1 cellular context compared by ENCODE assay signal in genomic region chr15:96327155-96327741, GRCh38.
A peak's percentile ranks its signal among the peaks of the same experiment; 100 is the strongest.
TF ChIP-seq lines count a peak whose summit lies in the region.

No MANE protein-coding gene starts in this region.

TF ChIP-seq in K562, 482 proteins besides CTCF, POLR2A, EP300 and RAD21 (continued from another document):
- TF ChIP-seq, protein P1, sequence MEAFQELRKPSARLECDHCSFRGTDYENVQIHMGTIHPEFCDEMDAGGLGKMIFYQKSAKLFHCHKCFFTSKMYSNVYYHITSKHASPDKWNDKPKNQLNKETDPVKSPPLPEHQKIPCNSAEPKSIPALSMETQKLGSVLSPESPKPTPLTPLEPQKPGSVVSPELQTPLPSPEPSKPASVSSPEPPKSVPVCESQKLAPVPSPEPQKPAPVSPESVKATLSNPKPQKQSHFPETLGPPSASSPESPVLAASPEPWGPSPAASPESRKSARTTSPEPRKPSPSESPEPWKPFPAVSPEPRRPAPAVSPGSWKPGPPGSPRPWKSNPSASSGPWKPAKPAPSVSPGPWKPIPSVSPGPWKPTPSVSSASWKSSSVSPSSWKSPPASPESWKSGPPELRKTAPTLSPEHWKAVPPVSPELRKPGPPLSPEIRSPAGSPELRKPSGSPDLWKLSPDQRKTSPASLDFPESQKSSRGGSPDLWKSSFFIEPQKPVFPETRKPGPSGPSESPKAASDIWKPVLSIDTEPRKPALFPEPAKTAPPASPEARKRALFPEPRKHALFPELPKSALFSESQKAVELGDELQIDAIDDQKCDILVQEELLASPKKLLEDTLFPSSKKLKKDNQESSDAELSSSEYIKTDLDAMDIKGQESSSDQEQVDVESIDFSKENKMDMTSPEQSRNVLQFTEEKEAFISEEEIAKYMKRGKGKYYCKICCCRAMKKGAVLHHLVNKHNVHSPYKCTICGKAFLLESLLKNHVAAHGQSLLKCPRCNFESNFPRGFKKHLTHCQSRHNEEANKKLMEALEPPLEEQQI (IDR thresholded peaks at IDR 0.05): no peak; the same call in 1 of the 2 replicates
- TF ChIP-seq PHF21A (IDR thresholded peaks at IDR 0.05; ENCODE audit: borderline replicate concordance, low read depth): peak; percentile 97
- TF ChIP-seq, protein P2, sequence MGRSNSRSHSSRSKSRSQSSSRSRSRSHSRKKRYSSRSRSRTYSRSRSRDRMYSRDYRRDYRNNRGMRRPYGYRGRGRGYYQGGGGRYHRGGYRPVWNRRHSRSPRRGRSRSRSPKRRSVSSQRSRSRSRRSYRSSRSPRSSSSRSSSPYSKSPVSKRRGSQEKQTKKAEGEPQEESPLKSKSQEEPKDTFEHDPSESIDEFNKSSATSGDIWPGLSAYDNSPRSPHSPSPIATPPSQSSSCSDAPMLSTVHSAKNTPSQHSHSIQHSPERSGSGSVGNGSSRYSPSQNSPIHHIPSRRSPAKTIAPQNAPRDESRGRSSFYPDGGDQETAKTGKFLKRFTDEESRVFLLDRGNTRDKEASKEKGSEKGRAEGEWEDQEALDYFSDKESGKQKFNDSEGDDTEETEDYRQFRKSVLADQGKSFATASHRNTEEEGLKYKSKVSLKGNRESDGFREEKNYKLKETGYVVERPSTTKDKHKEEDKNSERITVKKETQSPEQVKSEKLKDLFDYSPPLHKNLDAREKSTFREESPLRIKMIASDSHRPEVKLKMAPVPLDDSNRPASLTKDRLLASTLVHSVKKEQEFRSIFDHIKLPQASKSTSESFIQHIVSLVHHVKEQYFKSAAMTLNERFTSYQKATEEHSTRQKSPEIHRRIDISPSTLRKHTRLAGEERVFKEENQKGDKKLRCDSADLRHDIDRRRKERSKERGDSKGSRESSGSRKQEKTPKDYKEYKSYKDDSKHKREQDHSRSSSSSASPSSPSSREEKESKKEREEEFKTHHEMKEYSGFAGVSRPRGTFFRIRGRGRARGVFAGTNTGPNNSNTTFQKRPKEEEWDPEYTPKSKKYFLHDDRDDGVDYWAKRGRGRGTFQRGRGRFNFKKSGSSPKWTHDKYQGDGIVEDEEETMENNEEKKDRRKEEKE (IDR thresholded peaks at IDR 0.05; ENCODE audit: borderline replicate concordance in 1 of 2, control insufficient read depth in 1 of 2, low read depth in 2 of 2, low read length in 1 of 2): no peak
- TF ChIP-seq E2F1 (CRISPR knock-in tag; IDR thresholded peaks at IDR 0.05): no peak
- TF ChIP-seq PHF8 (IDR thresholded peaks at IDR 0.05; ENCODE audit: borderline replicate concordance, low read length): no peak
- no peak for TF ChIP-seq ZNF274 (IDR thresholded peaks at IDR 0.05; ENCODE audit: borderline replicate concordance, low read depth, low read length)
- no peak for TF ChIP-seq FOXJ2 (tag; IDR thresholded peaks at IDR 0.05)
- no peak for TF ChIP-seq TOE1 (IDR thresholded peaks at IDR 0.05; ENCODE audit: borderline replicate concordance)
- TF ChIP-seq TOE1 (CRISPR knock-in tag; IDR thresholded peaks at IDR 0.05; ENCODE audit: borderline replicate concordance, low read depth): no peak
- peak; percentile 77 to 95; a peak in 3 of 4 replicates for TF ChIP-seq RCOR1 (IDR thresholded peaks at IDR 0.05; ENCODE audit: borderline replicate concordance in 1 of 2, low read depth in 2 of 2, low read length in 2 of 2)
- no peak for TF ChIP-seq SRSF7 (optimal IDR thresholded peaks at IDR 0.05; ENCODE audit: low read depth, low read length)
- no peak for TF ChIP-seq HMG20B (CRISPR knock-in tag; IDR thresholded peaks at IDR 0.05)
- TF ChIP-seq ZNF253 (CRISPR knock-in tag; conservative IDR thresholded peaks at IDR 0.05): no peak
- TF ChIP-seq, protein P3, sequence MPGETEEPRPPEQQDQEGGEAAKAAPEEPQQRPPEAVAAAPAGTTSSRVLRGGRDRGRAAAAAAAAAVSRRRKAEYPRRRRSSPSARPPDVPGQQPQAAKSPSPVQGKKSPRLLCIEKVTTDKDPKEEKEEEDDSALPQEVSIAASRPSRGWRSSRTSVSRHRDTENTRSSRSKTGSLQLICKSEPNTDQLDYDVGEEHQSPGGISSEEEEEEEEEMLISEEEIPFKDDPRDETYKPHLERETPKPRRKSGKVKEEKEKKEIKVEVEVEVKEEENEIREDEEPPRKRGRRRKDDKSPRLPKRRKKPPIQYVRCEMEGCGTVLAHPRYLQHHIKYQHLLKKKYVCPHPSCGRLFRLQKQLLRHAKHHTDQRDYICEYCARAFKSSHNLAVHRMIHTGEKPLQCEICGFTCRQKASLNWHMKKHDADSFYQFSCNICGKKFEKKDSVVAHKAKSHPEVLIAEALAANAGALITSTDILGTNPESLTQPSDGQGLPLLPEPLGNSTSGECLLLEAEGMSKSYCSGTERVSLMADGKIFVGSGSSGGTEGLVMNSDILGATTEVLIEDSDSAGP (CRISPR knock-in tag; IDR thresholded peaks at IDR 0.05): peak; percentile 90
- TF ChIP-seq, protein P4, sequence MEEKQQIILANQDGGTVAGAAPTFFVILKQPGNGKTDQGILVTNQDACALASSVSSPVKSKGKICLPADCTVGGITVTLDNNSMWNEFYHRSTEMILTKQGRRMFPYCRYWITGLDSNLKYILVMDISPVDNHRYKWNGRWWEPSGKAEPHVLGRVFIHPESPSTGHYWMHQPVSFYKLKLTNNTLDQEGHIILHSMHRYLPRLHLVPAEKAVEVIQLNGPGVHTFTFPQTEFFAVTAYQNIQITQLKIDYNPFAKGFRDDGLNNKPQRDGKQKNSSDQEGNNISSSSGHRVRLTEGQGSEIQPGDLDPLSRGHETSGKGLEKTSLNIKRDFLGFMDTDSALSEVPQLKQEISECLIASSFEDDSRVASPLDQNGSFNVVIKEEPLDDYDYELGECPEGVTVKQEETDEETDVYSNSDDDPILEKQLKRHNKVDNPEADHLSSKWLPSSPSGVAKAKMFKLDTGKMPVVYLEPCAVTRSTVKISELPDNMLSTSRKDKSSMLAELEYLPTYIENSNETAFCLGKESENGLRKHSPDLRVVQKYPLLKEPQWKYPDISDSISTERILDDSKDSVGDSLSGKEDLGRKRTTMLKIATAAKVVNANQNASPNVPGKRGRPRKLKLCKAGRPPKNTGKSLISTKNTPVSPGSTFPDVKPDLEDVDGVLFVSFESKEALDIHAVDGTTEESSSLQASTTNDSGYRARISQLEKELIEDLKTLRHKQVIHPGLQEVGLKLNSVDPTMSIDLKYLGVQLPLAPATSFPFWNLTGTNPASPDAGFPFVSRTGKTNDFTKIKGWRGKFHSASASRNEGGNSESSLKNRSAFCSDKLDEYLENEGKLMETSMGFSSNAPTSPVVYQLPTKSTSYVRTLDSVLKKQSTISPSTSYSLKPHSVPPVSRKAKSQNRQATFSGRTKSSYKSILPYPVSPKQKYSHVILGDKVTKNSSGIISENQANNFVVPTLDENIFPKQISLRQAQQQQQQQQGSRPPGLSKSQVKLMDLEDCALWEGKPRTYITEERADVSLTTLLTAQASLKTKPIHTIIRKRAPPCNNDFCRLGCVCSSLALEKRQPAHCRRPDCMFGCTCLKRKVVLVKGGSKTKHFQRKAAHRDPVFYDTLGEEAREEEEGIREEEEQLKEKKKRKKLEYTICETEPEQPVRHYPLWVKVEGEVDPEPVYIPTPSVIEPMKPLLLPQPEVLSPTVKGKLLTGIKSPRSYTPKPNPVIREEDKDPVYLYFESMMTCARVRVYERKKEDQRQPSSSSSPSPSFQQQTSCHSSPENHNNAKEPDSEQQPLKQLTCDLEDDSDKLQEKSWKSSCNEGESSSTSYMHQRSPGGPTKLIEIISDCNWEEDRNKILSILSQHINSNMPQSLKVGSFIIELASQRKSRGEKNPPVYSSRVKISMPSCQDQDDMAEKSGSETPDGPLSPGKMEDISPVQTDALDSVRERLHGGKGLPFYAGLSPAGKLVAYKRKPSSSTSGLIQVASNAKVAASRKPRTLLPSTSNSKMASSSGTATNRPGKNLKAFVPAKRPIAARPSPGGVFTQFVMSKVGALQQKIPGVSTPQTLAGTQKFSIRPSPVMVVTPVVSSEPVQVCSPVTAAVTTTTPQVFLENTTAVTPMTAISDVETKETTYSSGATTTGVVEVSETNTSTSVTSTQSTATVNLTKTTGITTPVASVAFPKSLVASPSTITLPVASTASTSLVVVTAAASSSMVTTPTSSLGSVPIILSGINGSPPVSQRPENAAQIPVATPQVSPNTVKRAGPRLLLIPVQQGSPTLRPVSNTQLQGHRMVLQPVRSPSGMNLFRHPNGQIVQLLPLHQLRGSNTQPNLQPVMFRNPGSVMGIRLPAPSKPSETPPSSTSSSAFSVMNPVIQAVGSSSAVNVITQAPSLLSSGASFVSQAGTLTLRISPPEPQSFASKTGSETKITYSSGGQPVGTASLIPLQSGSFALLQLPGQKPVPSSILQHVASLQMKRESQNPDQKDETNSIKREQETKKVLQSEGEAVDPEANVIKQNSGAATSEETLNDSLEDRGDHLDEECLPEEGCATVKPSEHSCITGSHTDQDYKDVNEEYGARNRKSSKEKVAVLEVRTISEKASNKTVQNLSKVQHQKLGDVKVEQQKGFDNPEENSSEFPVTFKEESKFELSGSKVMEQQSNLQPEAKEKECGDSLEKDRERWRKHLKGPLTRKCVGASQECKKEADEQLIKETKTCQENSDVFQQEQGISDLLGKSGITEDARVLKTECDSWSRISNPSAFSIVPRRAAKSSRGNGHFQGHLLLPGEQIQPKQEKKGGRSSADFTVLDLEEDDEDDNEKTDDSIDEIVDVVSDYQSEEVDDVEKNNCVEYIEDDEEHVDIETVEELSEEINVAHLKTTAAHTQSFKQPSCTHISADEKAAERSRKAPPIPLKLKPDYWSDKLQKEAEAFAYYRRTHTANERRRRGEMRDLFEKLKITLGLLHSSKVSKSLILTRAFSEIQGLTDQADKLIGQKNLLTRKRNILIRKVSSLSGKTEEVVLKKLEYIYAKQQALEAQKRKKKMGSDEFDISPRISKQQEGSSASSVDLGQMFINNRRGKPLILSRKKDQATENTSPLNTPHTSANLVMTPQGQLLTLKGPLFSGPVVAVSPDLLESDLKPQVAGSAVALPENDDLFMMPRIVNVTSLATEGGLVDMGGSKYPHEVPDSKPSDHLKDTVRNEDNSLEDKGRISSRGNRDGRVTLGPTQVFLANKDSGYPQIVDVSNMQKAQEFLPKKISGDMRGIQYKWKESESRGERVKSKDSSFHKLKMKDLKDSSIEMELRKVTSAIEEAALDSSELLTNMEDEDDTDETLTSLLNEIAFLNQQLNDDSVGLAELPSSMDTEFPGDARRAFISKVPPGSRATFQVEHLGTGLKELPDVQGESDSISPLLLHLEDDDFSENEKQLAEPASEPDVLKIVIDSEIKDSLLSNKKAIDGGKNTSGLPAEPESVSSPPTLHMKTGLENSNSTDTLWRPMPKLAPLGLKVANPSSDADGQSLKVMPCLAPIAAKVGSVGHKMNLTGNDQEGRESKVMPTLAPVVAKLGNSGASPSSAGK (IDR thresholded peaks at IDR 0.05): peak; percentile 29; the same call in 1 of the 2 replicates
- TF ChIP-seq, protein P5, sequence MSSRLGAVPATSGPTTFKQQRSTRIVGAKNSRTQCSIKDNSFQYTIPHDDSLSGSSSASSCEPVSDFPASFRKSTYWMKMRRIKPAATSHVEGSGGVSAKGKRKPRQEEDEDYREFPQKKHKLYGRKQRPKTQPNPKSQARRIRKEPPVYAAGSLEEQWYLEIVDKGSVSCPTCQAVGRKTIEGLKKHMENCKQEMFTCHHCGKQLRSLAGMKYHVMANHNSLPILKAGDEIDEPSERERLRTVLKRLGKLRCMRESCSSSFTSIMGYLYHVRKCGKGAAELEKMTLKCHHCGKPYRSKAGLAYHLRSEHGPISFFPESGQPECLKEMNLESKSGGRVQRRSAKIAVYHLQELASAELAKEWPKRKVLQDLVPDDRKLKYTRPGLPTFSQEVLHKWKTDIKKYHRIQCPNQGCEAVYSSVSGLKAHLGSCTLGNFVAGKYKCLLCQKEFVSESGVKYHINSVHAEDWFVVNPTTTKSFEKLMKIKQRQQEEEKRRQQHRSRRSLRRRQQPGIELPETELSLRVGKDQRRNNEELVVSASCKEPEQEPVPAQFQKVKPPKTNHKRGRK (tag; IDR thresholded peaks at IDR 0.05): no peak
- TF ChIP-seq OTX1 (CRISPR knock-in tag; IDR thresholded peaks at IDR 0.05): no peak
